Comparison of ENCODE assay signal across 18 cellular contexts in genomic region chr10:45547966-45548513, GRCh38.
DNase-seq lines count a peak whose midpoint lies in the region; ATAC-seq, FAIRE-seq and TF ChIP-seq lines count a peak whose summit lies in the region.
"Had no signal": no experiment of that assay in that cellular context is flagged by ENCODE, and none has a peak within 500 bp of the region (broad histone marks: within the 10 kb centered on the region; RNA-seq: fewer than 3 reads in every experiment).

No MANE protein-coding gene starts in this region.

- no peak overlapping the region for H3K4me3 ChIP-seq in Jurkat, Clone E6-1 (ENCODE audit: low read length)
- H3K4me3 ChIP-seq in pancreas (no peak overlapping the region), right lobe of liver (no peak overlapping the region)

- TF ChIP-seq POLR2A in right lobe of liver (IDR thresholded peaks at IDR 0.05) = no peak

- in situ Hi-C loops in G401 (cut with HindIII; ENCODE audit: low sequenced_read_pairs) = no loop called here

- H3K27ac Mint-ChIP-seq in activated T-helper 17 cell treated with anti-CD3 and anti-CD28 coated beads, Interleukin-2, amount 50 U/mL, for 72 hours = no peak overlapping the region
- H3K27ac Mint-ChIP-seq: B cell; CD4-positive, alpha-beta T cell had no signal

- intact Hi-C loops in pancreas (cut with DNase I) = no loop called here
- intact Hi-C loops in right lobe of liver (cut with DNase I) = no loop called here
- intact Hi-C loops in posterior cingulate gyrus (cut with DNase I) = no loop called here

- H3K4me3 Mint-ChIP-seq in activated T-helper 17 cell treated with anti-CD3 and anti-CD28 coated beads, Interleukin-2, amount 50 U/mL, for 72 hours = no peak overlapping the region
- H3K4me3 Mint-ChIP-seq: B cell; CD4-positive, alpha-beta T cell had no signal

- no peak for FAIRE-seq in pancreas (lab: Jason Lieb, UNC)
- FAIRE-seq: G401.6, GM12891, H1, HepG2, HTR-8/SVneo had no signal

- H3K9me3 Mint-ChIP-seq in activated T-helper 17 cell treated with anti-CD3 and anti-CD28 coated beads, Interleukin-2, amount 50 U/mL, for 72 hours = no peaks in the 10 kb centered on the region
- H3K9me3 Mint-ChIP-seq: CD4-positive, alpha-beta T cell had no signal

- H3K36me3 ChIP-seq in pancreas (no peaks in the 10 kb centered on the region), right lobe of liver (no peaks in the 10 kb centered on the region)

- no peaks in the 10 kb centered on the region for H3K27me3 Mint-ChIP-seq in activated T-helper 17 cell treated with anti-CD3 and anti-CD28 coated beads, Interleukin-2, amount 50 U/mL, for 72 hours
- H3K27me3 Mint-ChIP-seq: B cell; CD4-positive, alpha-beta T cell had no signal

- peak overlapping the region in 3 of 4 donors; percentile 46 to 58 (median 53) for H3K27ac ChIP-seq in pancreas
- H3K27ac ChIP-seq in right lobe of liver = no peak overlapping the region

- peaks cover 10% of the 10 kb centered on the region for H3K36me3 Mint-ChIP-seq in activated T-helper 17 cell treated with anti-CD3 and anti-CD28 coated beads, Interleukin-2, amount 50 U/mL, for 72 hours (ENCODE audit: low read depth)

- H3K9me3 ChIP-seq in pancreas = no peaks in the 10 kb centered on the region
- no peaks in the 10 kb centered on the region for H3K9me3 ChIP-seq in right lobe of liver

- DNase-seq in G401 (ENCODE audit: low spot score) (peak; percentile 89), cerebellar nuclear complex (lab: John Stamatoyannopoulos, UW) (peak; percentile 51 to 87), pancreas (no peak), right lobe of liver (no peak), posterior cingulate gyrus (no peak)
- DNase-seq in Jurkat, Clone E6-1 (ENCODE audit: low read depth, low spot score) = peak; percentile 34
- DNase-seq: ACHN; Calu3; CD4-positive, alpha-beta T cell; DMS79; HCEC 1CT had no signal

- TF ChIP-seq CTCF in pancreas (IDR thresholded peaks at IDR 0.05) = no peak
- TF ChIP-seq CTCF in right lobe of liver (IDR thresholded peaks at IDR 0.05) = no peak

- H3K4me1 Mint-ChIP-seq in activated T-helper 17 cell treated with anti-CD3 and anti-CD28 coated beads, Interleukin-2, amount 50 U/mL, for 72 hours = peaks cover 3% of the 10 kb centered on the region

- H3K4me1 ChIP-seq in pancreas = peaks cover 6 to 17% (median 13%) of the 10 kb centered on the region in 3 donors
- H3K4me1 ChIP-seq in right lobe of liver = peaks cover 0 to 14% (median 4%) of the 10 kb centered on the region in 4 donors

- ATAC-seq in pancreas (peak; percentile 30 to 61 (median 51)), right lobe of liver (no peak)
- ATAC-seq in activated T-helper 17 cell treated with anti-CD3 and anti-CD28 coated beads, Interleukin-2, amount 50 U/mL, for 72 hours (replicated peaks) = no peak
- ATAC-seq: HepG2 had no signal

- 45 to 49% methylated on average over 5 of the region's 5 CpGs for WGBS in pancreas, 2 donors
- 100% methylated on average over 1 of the region's 5 CpGs for WGBS in right lobe of liver (ENCODE audit: insufficient coverage, low coverage, low lambda C conversion rate, missing lambda C conversion rate)

- H3K27me3 ChIP-seq in pancreas = no peaks in the 10 kb centered on the region
- H3K27me3 ChIP-seq in right lobe of liver = no peaks in the 10 kb centered on the region

Comparison
In these comparisons a context has a peak if more than half of its experiments do, and no peak if none do; other contexts are left out.
1. DNase-seq: peak in G401 (single experiment), Jurkat, Clone E6-1 (single experiment) and cerebellar nuclear complex (2 of 2); none in pancreas (0 of 6), right lobe of liver (0 of 3) and posterior cingulate gyrus (0 of 10).
2. ATAC-seq: peak in pancreas (4 of 4); none in right lobe of liver (0 of 4) and activated T-helper 17 cell treated with anti-CD3 and anti-CD28 coated beads, Interleukin-2, amount 50 U/mL, for 72 hours (single experiment).
3. H3K27ac ChIP-seq: peak in pancreas (3 of 4); none in right lobe of liver (0 of 3).